Comparison of ENCODE assay signal across 8 cellular contexts in genomic region chr16:11099672-11100195, GRCh38.
DNase-seq lines count a peak whose midpoint lies in the region; ATAC-seq, FAIRE-seq and TF ChIP-seq lines count a peak whose summit lies in the region.

No MANE protein-coding gene starts in this region.

- H3K27me3 Mint-ChIP-seq in type B pancreatic cell = no peaks in the 10 kb centered on the region

- no peaks in the 10 kb centered on the region for H3K36me3 Mint-ChIP-seq in type B pancreatic cell

- no peak overlapping the region for H3K4me3 Mint-ChIP-seq in type B pancreatic cell

- H3K4me3 ChIP-seq in cardiac muscle cell = no peak overlapping the region
- H3K4me3 ChIP-seq in HepG2 (replicated peaks in 1 of 3; ENCODE audit: insufficient read depth in 1 of 3, low read depth in 2 of 3, low read length in 3 of 3) = no peak overlapping the region

- no peak overlapping the region for H2AFZ ChIP-seq in HepG2 (ENCODE audit: low read length)

- intact Hi-C loops in cardiac septum (cut with DNase I) = loop anchor here (5.0 kb wide), 1 partner anchor 63 kb away; no protein-coding TSS in a partner anchor
- intact Hi-C loops in HepG2 (cut with micrococcal nuclease; ENCODE audit: unreplicated experiment) = no loop called here

- TF ChIP-seq RAD21 in HepG2 (CRISPR knock-in tag; IDR thresholded peaks at IDR 0.05) = no peak

- H3K27ac Mint-ChIP-seq in type B pancreatic cell = peak overlapping the region; percentile 37

- H3K79me2 ChIP-seq in HepG2 (ENCODE audit: insufficient read depth, low read length) = no peaks in the 10 kb centered on the region

- in situ Hi-C loops in HepG2 (cut with HindIII; ENCODE audit: extremely low pct_ligation_motif_present, low pct_unique_long_range_greater_than_20kb) = no loop called here

- H3K9me3 Mint-ChIP-seq in type B pancreatic cell = no peaks in the 10 kb centered on the region

- WGBS in HepG2 (ENCODE audit: low lambda C conversion rate) = 91% methylated on average over 7 of the region's 7 CpGs

- TF ChIP-seq EP300 in HepG2 (IDR thresholded peaks at IDR 0.05; ENCODE audit: low read depth in 2 of 2, low read length in 2 of 2) = no peak
- TF ChIP-seq EP300 in HepG2 (CRISPR knock-in tag; IDR thresholded peaks at IDR 0.05; ENCODE audit: borderline replicate concordance) = no peak

- H3K4me1 ChIP-seq in cardiac muscle cell (ENCODE audit: low read depth) (peaks cover 35% of the 10 kb centered on the region), HepG2 (ENCODE audit: insufficient read depth, low read length) (peaks cover 27% of the 10 kb centered on the region)

- POLR2A ChIA-PET in RWPE1 (lab: Yijun Ruan, JAX; ENCODE audit: low non-redundant PET) = no interaction called here
- POLR2A ChIA-PET in HepG2 (lab: Yijun Ruan, JAX) = no interaction called here

- H4K20me1 ChIP-seq in HepG2 (ENCODE audit: insufficient read depth, low read length) = no peaks in the 10 kb centered on the region

- H3K4me2 ChIP-seq in HepG2 (ENCODE audit: low read depth, low read length) = no peak overlapping the region

- ATAC-seq in HepG2 = no peak
- no peak for ATAC-seq in GM19452 (IDR thresholded peaks at IDR 0.05; ENCODE audit: unreplicated experiment)

- CTCF ChIA-PET in RWPE1 (lab: Yijun Ruan, JAX) (no interaction called here), HepG2 (lab: Yijun Ruan, JAX; ENCODE audit: low intra/inter-chr PET ratio, low total read pairs) (no interaction called here)

- TF ChIP-seq CTCF in cardiac muscle cell (IDR thresholded peaks at IDR 0.05; ENCODE audit: low read depth, low read length) (no peak), RWPE1 (conservative IDR thresholded peaks at IDR 0.05; ENCODE audit: low read depth) (no peak), HepG2 (CRISPR knock-in tag; IDR thresholded peaks at IDR 0.05) (no peak), type B pancreatic cell (conservative IDR thresholded peaks at IDR 0.05) (no peak)

- BruUV-seq in HepG2 (replicated peaks; lab: Mats Ljungman, UMichigan) = no TSS peak

- FAIRE-seq in HepG2 (lab: Jason Lieb, UNC) = no peak

- no peak overlapping the region for H3K9ac ChIP-seq in HepG2 (ENCODE audit: insufficient read depth, low read depth, low read length)

- no peak for TF ChIP-seq POLR2A in HepG2 (IDR thresholded peaks at IDR 0.05; ENCODE audit: insufficient read depth in 1 of 2, low read depth in 2 of 2, low read length in 2 of 2)

- no peak for DNase-seq in cardiac muscle cell (ENCODE audit: low read depth in 1 of 2, low spot score in 1 of 2)
- DNase-seq in cardiac septum (ENCODE audit: low spot score) = no peak
- DNase-seq in RWPE1 (ENCODE audit: low spot score) = no peak
- no peak for DNase-seq in HepG2 (ENCODE audit: low spot score)
- DNase-seq in type B pancreatic cell (ENCODE audit: extremely low spot score, unreplicated experiment) = no peak
- no peak for DNase-seq in stimulated activated naive CD4-positive, alpha-beta T cell treated with Interleukin-2 at 50 U/mL for 16 hours (lab: John Stamatoyannopoulos, UW)
- no peak for DNase-seq in kidney glomerular epithelial cell (lab: John Stamatoyannopoulos, UW)

- H3K27me3 ChIP-seq in cardiac muscle cell (no peaks in the 10 kb centered on the region), HepG2 (ENCODE audit: control insufficient read depth in 1 of 2, insufficient read depth in 2 of 2, low read length in 2 of 2) (no peaks in the 10 kb centered on the region)

- H3K9me3 ChIP-seq in cardiac muscle cell (ENCODE audit: low read depth) (no peaks in the 10 kb centered on the region), HepG2 (ENCODE audit: low read length) (no peaks in the 10 kb centered on the region)

- H3K36me3 ChIP-seq in cardiac muscle cell (no peaks in the 10 kb centered on the region), HepG2 (replicated peaks in 1 of 2; ENCODE audit: control insufficient read depth in 1 of 2, insufficient read depth in 2 of 2, low read length in 2 of 2) (no peaks in the 10 kb centered on the region)

- H3K27ac ChIP-seq in cardiac muscle cell = peak overlapping the region; percentile 74
- peak overlapping the region; percentile 21; the same call in 1 of the 2 replicates for H3K27ac ChIP-seq in RWPE1
- no peak overlapping the region for H3K27ac ChIP-seq in HepG2 (ENCODE audit: extremely low read length, insufficient read depth, low read length)

- H3K4me1 Mint-ChIP-seq in type B pancreatic cell (ENCODE audit: unreplicated experiment) = peaks cover 44% of the 10 kb centered on the region

TF ChIP-seq in HepG2, 621 proteins besides CTCF, POLR2A, EP300 and RAD21:
- peak; percentile 81 for TF ChIP-seq ZNF629 (CRISPR knock-in tag; conservative IDR thresholded peaks at IDR 0.05)
- TF ChIP-seq BATF2 (CRISPR knock-in tag; IDR thresholded peaks at IDR 0.05) = no peak
